ENCODE assay signal across 8 cellular contexts in genomic region chr11:66071326-66071870, GRCh38. TPM values are rescaled to one million over a fixed set of nuclear protein-coding genes. Genes with fewer than 3 reads are reported as not detected.
A peak's percentile ranks its signal among the peaks of the same experiment; 100 is the strongest.
DNase-seq lines count a peak whose midpoint lies in the region; ATAC-seq, FAIRE-seq and TF ChIP-seq lines count a peak whose summit lies in the region.

No MANE protein-coding gene starts in this region.

- H3K4me3 Mint-ChIP-seq in T-helper 2 cell treated with Interferon-gamma antibody and Interleukin-4, amounts not matched to agents 5 μg/mL and 100 μg/mL, for 36 hours = peak overlapping the region; percentile 90

- peak overlapping the region; percentile 73 for H3K4me3 ChIP-seq in H7 (ENCODE audit: insufficient read depth, low read depth, low read length)
- peak overlapping the region; percentile 77 for H3K4me3 ChIP-seq in fibroblast of pulmonary artery (replicated peaks; ENCODE audit: low read depth, low read length)
- H3K4me3 ChIP-seq in skeletal muscle tissue (ENCODE audit: low read length in 3 of 3) = peak overlapping the region; percentile 75 to 77 (median 75)

- peaks cover 24 to 31% (median 26%) of the 10 kb centered on the region in 3 donors for H3K4me1 ChIP-seq in skeletal muscle tissue (ENCODE audit: control insufficient read depth in 3 of 3, insufficient read depth in 3 of 3, low read length in 3 of 3)
- peaks cover 5% of the 10 kb centered on the region for H3K4me1 ChIP-seq in foreskin keratinocyte

- DNase-seq in H7 (no peak), fibroblast of pulmonary artery (ENCODE audit: low read depth) (peak; percentile 12), T1000 (lab: John Stamatoyannopoulos, UW) (no peak), dedifferentiated amniotic fluid mesenchymal stem cell (ENCODE audit: extremely low spot score) (no peak), urothelium cell line (ENCODE audit: low spot score) (no peak), foreskin keratinocyte (no peak)
- DNase-seq in T-helper 2 cell treated with Interferon-gamma antibody and Interleukin-4, amounts not matched to agents 5 μg/mL and 100 μg/mL, for 36 hours (ENCODE audit: low spot score) = no peak

- ATAC-seq in foreskin keratinocyte = no peak

- no peaks in the 10 kb centered on the region for H3K27me3 ChIP-seq in H7 (ENCODE audit: control insufficient read depth, insufficient read depth, low read length)
- no peaks in the 10 kb centered on the region for H3K27me3 ChIP-seq in skeletal muscle tissue (ENCODE audit: control insufficient read depth in 3 of 3, insufficient read depth in 3 of 3, low read length in 3 of 3)
- no peaks in the 10 kb centered on the region for H3K27me3 ChIP-seq in foreskin keratinocyte

- no peaks in the 10 kb centered on the region for H3K27me3 Mint-ChIP-seq in T-helper 2 cell treated with Interferon-gamma antibody and Interleukin-4, amounts not matched to agents 5 μg/mL and 100 μg/mL, for 36 hours (ENCODE audit: low read depth)

- H3K9ac ChIP-seq in skeletal muscle tissue (ENCODE audit: low read depth in 1 of 3, low read length in 3 of 3) = peak overlapping the region; percentile 73 to 80 (median 78)

- peak overlapping the region; percentile 89 for H3K27ac Mint-ChIP-seq in T-helper 2 cell treated with Interferon-gamma antibody and Interleukin-4, amounts not matched to agents 5 μg/mL and 100 μg/mL, for 36 hours

- no peaks in the 10 kb centered on the region for H3K9me3 ChIP-seq in skeletal muscle tissue (ENCODE audit: control insufficient read depth in 3 of 3, low read length in 3 of 3)

- peaks cover 20% of the 10 kb centered on the region for H3K36me3 ChIP-seq in H7 (replicated peaks; ENCODE audit: control insufficient read depth, insufficient read depth, low read length)
- H3K36me3 ChIP-seq in skeletal muscle tissue (ENCODE audit: control insufficient read depth in 3 of 3, insufficient read depth in 3 of 3, low read length in 3 of 3) = peaks cover 18 to 34% (median 25%) of the 10 kb centered on the region in 3 donors

- TF ChIP-seq CTCF in fibroblast of pulmonary artery (IDR thresholded peaks at IDR 0.05; ENCODE audit: low read length, missing control alignments) (no peak), foreskin keratinocyte (conservative IDR thresholded peaks at IDR 0.05) (no peak)

- H3K4me1 Mint-ChIP-seq in T-helper 2 cell treated with Interferon-gamma antibody and Interleukin-4, amounts not matched to agents 5 μg/mL and 100 μg/mL, for 36 hours (ENCODE audit: low read depth) = peaks cover 50% of the 10 kb centered on the region

- H3K27ac ChIP-seq in skeletal muscle tissue (ENCODE audit: low read depth, low read length) (peak overlapping the region; percentile 72), foreskin keratinocyte (no peak overlapping the region)

- peaks cover 59% of the 10 kb centered on the region for H3K36me3 Mint-ChIP-seq in T-helper 2 cell treated with Interferon-gamma antibody and Interleukin-4, amounts not matched to agents 5 μg/mL and 100 μg/mL, for 36 hours (ENCODE audit: low read depth)

- no peaks in the 10 kb centered on the region for H3K9me3 Mint-ChIP-seq in T-helper 2 cell treated with Interferon-gamma antibody and Interleukin-4, amounts not matched to agents 5 μg/mL and 100 μg/mL, for 36 hours

- no peak for FAIRE-seq in urothelium cell line (lab: Jason Lieb, UNC)

RNA-seq across cellular contexts. Expression of gene PACS1, which starts 1.3 kb away (rescaled TPM):
- 16.2 and 20.1 TPM in 2 replicates for total RNA-seq in H7 (2014; rRNA removed; shearing (Covaris generic))
- 13.6 TPM for total RNA-seq in skeletal muscle tissue
- total RNA-seq in foreskin keratinocyte = 23.6 and 28.1 TPM in 2 replicates
- 21.4 and 22.4 TPM in 2 replicates for polyA plus RNA-seq in foreskin keratinocyte

RNA-seq across cellular contexts. Expression of gene SF3B2, which starts 19.2 kb away (rescaled TPM):
- total RNA-seq in H7 (2014; rRNA removed; shearing (Covaris generic)) = 194 and 221 TPM in 2 replicates
- total RNA-seq in skeletal muscle tissue (62.1 TPM), foreskin keratinocyte (179 and 199 TPM in 2 replicates)
- polyA plus RNA-seq in foreskin keratinocyte = 161 and 174 TPM in 2 replicates

RNA-seq across cellular contexts. Expression of gene GAL3ST3, which starts 22.4 kb away (rescaled TPM):
- 21.7 and 23.1 TPM in 2 replicates for total RNA-seq in H7 (2014; rRNA removed; shearing (Covaris generic))
- under 0.01 TPM for total RNA-seq in skeletal muscle tissue
- not detected in 2 replicates for total RNA-seq in foreskin keratinocyte
- not detected in 2 replicates for polyA plus RNA-seq in foreskin keratinocyte

RNA-seq across cellular contexts. Expression of gene CATSPER1, which starts 45.1 kb away (rescaled TPM):
- total RNA-seq in H7 (2014; rRNA removed; shearing (Covaris generic)) = not detected in 2 replicates
- total RNA-seq in skeletal muscle tissue (not detected), foreskin keratinocyte (not detected in 2 replicates)
- polyA plus RNA-seq in foreskin keratinocyte = not detected in 2 replicates

RNA-seq across cellular contexts. Expression of gene CST6, which starts 59.6 kb away (rescaled TPM):
- total RNA-seq in H7 (2014; rRNA removed; shearing (Covaris generic)) = 0.48 TPM in 1 of 2 replicates, not detected in the other
- total RNA-seq in skeletal muscle tissue = not detected
- 0.28 and 0.82 TPM in 2 replicates for total RNA-seq in foreskin keratinocyte
- 0.25 and 0.78 TPM in 2 replicates for polyA plus RNA-seq in foreskin keratinocyte

Comparison
In these comparisons a context has a peak if more than half of its experiments do, and no peak if none do; other contexts are left out.
1. RNA of gene GAL3ST3, which starts 22.4 kb away (total RNA-seq): 21.7 to 23.1 TPM in H7; under 0.01 TPM in skeletal muscle tissue (single experiment) and not detected in foreskin keratinocyte; every median in the first group is over 10 times any median in the second.
2. Peak in every context shown above with its lines, with median percentiles within 50 percentile points of each other: H3K4me3 ChIP-seq.